ENCODE assay signal across 8 cellular contexts in the genomic region with DNA sequence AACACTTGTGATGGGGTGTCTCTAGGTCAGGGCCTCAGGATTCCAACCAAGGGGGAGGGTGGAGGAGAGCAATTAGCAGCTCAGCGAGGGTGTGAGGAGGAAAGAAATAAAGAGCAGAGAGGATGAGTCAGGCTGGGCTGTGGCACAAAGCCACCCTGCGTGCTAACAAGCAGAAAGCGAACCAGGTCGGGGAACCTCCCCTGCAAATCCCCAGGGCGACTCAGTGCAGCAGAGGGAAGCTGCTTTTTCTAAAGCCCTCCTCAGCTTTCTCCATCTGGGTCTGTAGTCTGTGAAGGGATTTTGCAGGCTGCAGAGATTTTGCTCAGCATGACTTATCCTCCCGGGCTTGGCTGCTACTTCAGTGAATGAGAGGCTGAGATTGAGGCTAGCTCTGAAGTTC. TPM values are rescaled to one million over a fixed set of nuclear protein-coding genes. Genes with fewer than 3 reads are reported as not detected.
DNase-seq lines count a peak whose midpoint lies in the region; TF ChIP-seq lines count a peak whose summit lies in the region.

No MANE protein-coding gene starts in this region.

- DNase-seq in AG20443 (ENCODE audit: low spot score) = peak; percentile 87
- DNase-seq in astrocyte of the hippocampus (ENCODE audit: low read depth, low spot score) = peak; percentile 89
- DNase-seq in medulla oblongata (ENCODE audit: extremely low spot score) = peak; percentile 31
- DNase-seq in SKM-1 treated with dmso at 0.1 percent for 144 hours (lab: John Stamatoyannopoulos, UW; ENCODE audit: unreplicated experiment) = no peak
- no peak for DNase-seq in stimulated activated naive CD4-positive, alpha-beta T cell treated with Interleukin-2 at 50 U/mL for 16 hours (lab: John Stamatoyannopoulos, UW)
- no peak for DNase-seq in SK-N-DZ (ENCODE audit: low spot score)
- DNase-seq in NCI-H1105 (lab: John Stamatoyannopoulos, UW) = no peak

- no peak overlapping the region for H3K4me3 ChIP-seq in HEK293 (ENCODE audit: low read depth, low read length)

- TF ChIP-seq CTCF in HEK293 (tag by site-specific recombination; IDR thresholded peaks at IDR 0.05) = no peak

- no peaks in the 10 kb centered on the region for H3K9me3 ChIP-seq in HEK293 (ENCODE audit: control insufficient read depth, insufficient read depth, low read depth, low read length)

- no peaks in the 10 kb centered on the region for H3K36me3 ChIP-seq in HEK293 (ENCODE audit: control insufficient read depth in 2 of 2, insufficient read depth in 1 of 2, low read length in 2 of 2)

- POLR2A ChIA-PET in HEK293 (lab: Yijun Ruan, JAX) = no interaction called here

- CTCF ChIA-PET in HEK293 (lab: Yijun Ruan, JAX) = interaction anchor here (1.0 to 1.2 kb wide), 3 partner anchors 8 to 23 kb away, joined by 3 to 8 read pairs (median 4); no protein-coding TSS in a partner anchor

- no peaks in the 10 kb centered on the region for H3K4me1 ChIP-seq in HEK293 (ENCODE audit: control insufficient read depth, insufficient read depth, low read length)

- H3K27ac ChIP-seq in HEK293 (ENCODE audit: extremely low read depth, low read depth, low read length) = no peak overlapping the region

TF ChIP-seq in HEK293, 187 proteins besides CTCF, POLR2A, EP300 and RAD21 (continues in another document):
- TF ChIP-seq EGR2 (tag by site-specific recombination; IDR thresholded peaks at IDR 0.05; ENCODE audit: low read depth) = no peak
- TF ChIP-seq ZEB2 (tag by site-specific recombination; IDR thresholded peaks at IDR 0.05) = no peak
- no peak for TF ChIP-seq ZNF530 (tag by site-specific recombination; IDR thresholded peaks at IDR 0.05; ENCODE audit: low read depth)
- TF ChIP-seq ZNF184 (tag by site-specific recombination; IDR thresholded peaks at IDR 0.05) = no peak
- TF ChIP-seq ZNF211 (tag by site-specific recombination; IDR thresholded peaks at IDR 0.05; ENCODE audit: low read depth) = no peak
- TF ChIP-seq ZNF114 (tag by site-specific recombination; IDR thresholded peaks at IDR 0.05) = no peak
- TF ChIP-seq ZNF544 (tag by site-specific recombination; IDR thresholded peaks at IDR 0.05) = no peak
- TF ChIP-seq ZNF221 (tag by site-specific recombination; IDR thresholded peaks at IDR 0.05; ENCODE audit: borderline replicate concordance) = no peak
- TF ChIP-seq TCF7L2 (IDR thresholded peaks at IDR 0.05; ENCODE audit: borderline replicate concordance, low read depth, low read length) = no peak
- TF ChIP-seq, protein P1, sequence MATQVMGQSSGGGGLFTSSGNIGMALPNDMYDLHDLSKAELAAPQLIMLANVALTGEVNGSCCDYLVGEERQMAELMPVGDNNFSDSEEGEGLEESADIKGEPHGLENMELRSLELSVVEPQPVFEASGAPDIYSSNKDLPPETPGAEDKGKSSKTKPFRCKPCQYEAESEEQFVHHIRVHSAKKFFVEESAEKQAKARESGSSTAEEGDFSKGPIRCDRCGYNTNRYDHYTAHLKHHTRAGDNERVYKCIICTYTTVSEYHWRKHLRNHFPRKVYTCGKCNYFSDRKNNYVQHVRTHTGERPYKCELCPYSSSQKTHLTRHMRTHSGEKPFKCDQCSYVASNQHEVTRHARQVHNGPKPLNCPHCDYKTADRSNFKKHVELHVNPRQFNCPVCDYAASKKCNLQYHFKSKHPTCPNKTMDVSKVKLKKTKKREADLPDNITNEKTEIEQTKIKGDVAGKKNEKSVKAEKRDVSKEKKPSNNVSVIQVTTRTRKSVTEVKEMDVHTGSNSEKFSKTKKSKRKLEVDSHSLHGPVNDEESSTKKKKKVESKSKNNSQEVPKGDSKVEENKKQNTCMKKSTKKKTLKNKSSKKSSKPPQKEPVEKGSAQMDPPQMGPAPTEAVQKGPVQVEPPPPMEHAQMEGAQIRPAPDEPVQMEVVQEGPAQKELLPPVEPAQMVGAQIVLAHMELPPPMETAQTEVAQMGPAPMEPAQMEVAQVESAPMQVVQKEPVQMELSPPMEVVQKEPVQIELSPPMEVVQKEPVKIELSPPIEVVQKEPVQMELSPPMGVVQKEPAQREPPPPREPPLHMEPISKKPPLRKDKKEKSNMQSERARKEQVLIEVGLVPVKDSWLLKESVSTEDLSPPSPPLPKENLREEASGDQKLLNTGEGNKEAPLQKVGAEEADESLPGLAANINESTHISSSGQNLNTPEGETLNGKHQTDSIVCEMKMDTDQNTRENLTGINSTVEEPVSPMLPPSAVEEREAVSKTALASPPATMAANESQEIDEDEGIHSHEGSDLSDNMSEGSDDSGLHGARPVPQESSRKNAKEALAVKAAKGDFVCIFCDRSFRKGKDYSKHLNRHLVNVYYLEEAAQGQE (tag by site-specific recombination; IDR thresholded peaks at IDR 0.05) = no peak
- TF ChIP-seq SP7 (tag by site-specific recombination; IDR thresholded peaks at IDR 0.05) = peak; percentile 86
- TF ChIP-seq OVOL3 (tag by site-specific recombination; IDR thresholded peaks at IDR 0.05) = no peak
- TF ChIP-seq OSR2 (tag by site-specific recombination; IDR thresholded peaks at IDR 0.05) = peak; percentile 49; the same call in 1 of the 2 replicates
- no peak for TF ChIP-seq ZNF596 (tag by site-specific recombination; IDR thresholded peaks at IDR 0.05)
- TF ChIP-seq ZNF354C (tag by site-specific recombination; IDR thresholded peaks at IDR 0.05; ENCODE audit: borderline replicate concordance, low read depth) = no peak
- TF ChIP-seq ZNF223 (tag by site-specific recombination; IDR thresholded peaks at IDR 0.05) = no peak
- peak; percentile 73 for TF ChIP-seq GLIS1 (tag by site-specific recombination; IDR thresholded peaks at IDR 0.05)
- 0 out of 2 replicates have a peak, but pooled peaks have one; percentile 26 for TF ChIP-seq GLIS2 (tag by site-specific recombination; IDR thresholded peaks at IDR 0.05)
- TF ChIP-seq WT1 (tag by site-specific recombination; IDR thresholded peaks at IDR 0.05) = peak; percentile 82
- TF ChIP-seq ZNF404 (tag by site-specific recombination; IDR thresholded peaks at IDR 0.05) = no peak
- no peak for TF ChIP-seq ZNF747 (tag by site-specific recombination; IDR thresholded peaks at IDR 0.05)
- TF ChIP-seq GFI1B (tag by site-specific recombination; IDR thresholded peaks at IDR 0.05) = peak; percentile 96
- TF ChIP-seq ZIC2 (tag by site-specific recombination; IDR thresholded peaks at IDR 0.05) = peak; percentile 84
- TF ChIP-seq, protein P2, sequence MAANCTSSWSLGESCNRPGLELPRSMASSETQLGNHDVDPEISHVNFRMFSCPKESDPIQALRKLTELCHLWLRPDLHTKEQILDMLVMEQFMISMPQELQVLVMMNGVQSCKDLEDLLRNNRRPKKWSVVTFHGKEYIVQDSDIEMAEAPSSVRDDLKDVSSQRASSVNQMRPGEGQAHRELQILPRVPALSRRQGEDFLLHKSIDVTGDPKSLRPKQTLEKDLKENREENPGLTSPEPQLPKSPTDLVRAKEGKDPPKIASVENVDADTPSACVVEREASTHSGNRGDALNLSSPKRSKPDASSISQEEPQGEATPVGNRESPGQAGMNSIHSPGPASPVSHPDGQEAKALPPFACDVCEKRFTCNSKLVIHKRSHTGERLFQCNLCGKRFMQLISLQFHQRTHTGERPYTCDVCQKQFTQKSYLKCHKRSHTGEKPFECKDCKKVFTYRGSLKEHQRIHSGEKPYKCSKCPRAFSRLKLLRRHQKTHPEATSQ (tag by site-specific recombination; IDR thresholded peaks at IDR 0.05) = no peak
- TF ChIP-seq KLF1 (tag by site-specific recombination; IDR thresholded peaks at IDR 0.05) = peak; percentile 75
- TF ChIP-seq ZNF324 (tag by site-specific recombination; IDR thresholded peaks at IDR 0.05) = no peak
- TF ChIP-seq ZNF521 (tag by site-specific recombination; IDR thresholded peaks at IDR 0.05) = no peak
- no peak for TF ChIP-seq ZNF366 (tag by site-specific recombination; conservative IDR thresholded peaks at IDR 0.05)
- TF ChIP-seq, protein P3, sequence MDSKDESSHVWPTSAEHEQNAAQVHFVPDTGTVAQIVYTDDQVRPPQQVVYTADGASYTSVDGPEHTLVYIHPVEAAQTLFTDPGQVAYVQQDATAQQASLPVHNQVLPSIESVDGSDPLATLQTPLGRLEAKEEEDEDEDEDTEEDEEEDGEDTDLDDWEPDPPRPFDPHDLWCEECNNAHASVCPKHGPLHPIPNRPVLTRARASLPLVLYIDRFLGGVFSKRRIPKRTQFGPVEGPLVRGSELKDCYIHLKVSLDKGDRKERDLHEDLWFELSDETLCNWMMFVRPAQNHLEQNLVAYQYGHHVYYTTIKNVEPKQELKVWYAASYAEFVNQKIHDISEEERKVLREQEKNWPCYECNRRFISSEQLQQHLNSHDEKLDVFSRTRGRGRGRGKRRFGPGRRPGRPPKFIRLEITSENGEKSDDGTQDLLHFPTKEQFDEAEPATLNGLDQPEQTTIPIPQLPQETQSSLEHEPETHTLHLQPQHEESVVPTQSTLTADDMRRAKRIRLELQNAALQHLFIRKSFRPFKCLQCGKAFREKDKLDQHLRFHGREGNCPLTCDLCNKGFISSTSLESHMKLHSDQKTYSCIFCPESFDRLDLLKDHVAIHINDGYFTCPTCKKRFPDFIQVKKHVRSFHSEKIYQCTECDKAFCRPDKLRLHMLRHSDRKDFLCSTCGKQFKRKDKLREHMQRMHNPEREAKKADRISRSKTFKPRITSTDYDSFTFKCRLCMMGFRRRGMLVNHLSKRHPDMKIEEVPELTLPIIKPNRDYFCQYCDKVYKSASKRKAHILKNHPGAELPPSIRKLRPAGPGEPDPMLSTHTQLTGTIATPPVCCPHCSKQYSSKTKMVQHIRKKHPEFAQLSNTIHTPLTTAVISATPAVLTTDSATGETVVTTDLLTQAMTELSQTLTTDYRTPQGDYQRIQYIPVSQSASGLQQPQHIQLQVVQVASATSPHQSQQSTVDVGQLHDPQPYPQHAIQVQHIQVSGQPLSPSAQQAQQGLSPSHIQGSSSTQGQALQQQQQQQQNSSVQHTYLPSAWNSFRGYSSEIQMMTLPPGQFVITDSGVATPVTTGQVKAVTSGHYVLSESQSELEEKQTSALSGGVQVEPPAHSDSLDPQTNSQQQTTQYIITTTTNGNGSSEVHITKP (tag by site-specific recombination; IDR thresholded peaks at IDR 0.05) = peak; percentile 73

RNA-seq across cellular contexts. Expression of a gene that starts 6.6 kb away (rescaled TPM):
- polyA plus RNA-seq in SK-N-DZ (2014; cell fraction: cytosol; rRNA removed) = not detected in 2 replicates
- not detected in 2 replicates for polyA plus RNA-seq in SK-N-DZ (2014; cell fraction: nucleus; rRNA removed)

RNA-seq across cellular contexts. Expression of a gene that starts 28.0 kb away (rescaled TPM):
- polyA plus RNA-seq in SK-N-DZ (2014; cell fraction: cytosol; rRNA removed) = 122 and 147 TPM in 2 replicates
- polyA plus RNA-seq in SK-N-DZ (2014; cell fraction: nucleus; rRNA removed) = 79.9 and 108 TPM in 2 replicates

RNA-seq across cellular contexts. Expression of a gene that starts 56.6 kb away (rescaled TPM):
- 108 and 114 TPM in 2 replicates for polyA plus RNA-seq in SK-N-DZ (2014; cell fraction: cytosol; rRNA removed)
- 42.4 and 49.9 TPM in 2 replicates for polyA plus RNA-seq in SK-N-DZ (2014; cell fraction: nucleus; rRNA removed)

Comparison
In these comparisons a context has a peak if more than half of its experiments do, and no peak if none do; other contexts are left out.
1. DNase-seq: peak in AG20443 (single experiment), astrocyte of the hippocampus (single experiment) and medulla oblongata (single experiment); none in SKM-1 treated with dmso at 0.1 percent for 144 hours (single experiment), stimulated activated naive CD4-positive, alpha-beta T cell treated with Interleukin-2 at 50 U/mL for 16 hours (single experiment), SK-N-DZ (single experiment) and NCI-H1105 (single experiment).